In the genomic region with DNA sequence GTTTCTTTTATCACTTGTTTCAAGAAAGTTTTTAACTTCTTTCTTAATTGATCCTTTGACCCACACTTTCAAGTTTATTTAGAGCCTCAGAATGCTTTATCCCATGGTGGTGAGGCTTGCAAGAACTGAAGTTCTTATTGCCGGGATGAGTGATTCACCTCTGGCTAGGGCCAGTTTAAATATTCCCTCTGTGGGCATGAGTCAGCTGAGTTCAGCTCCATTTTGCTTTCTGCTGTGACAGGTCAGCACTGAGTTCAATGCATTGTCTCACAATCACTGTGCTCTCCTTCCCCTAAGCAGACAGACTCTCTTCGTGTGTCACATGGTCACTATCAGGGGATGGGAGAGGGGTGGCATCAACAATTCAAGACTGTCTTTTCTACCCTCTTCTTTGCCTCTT, we compare ENCODE assay signal across 23 cellular contexts.
A peak's percentile ranks its signal among the peaks of the same experiment; 100 is the strongest.
DNase-seq lines count a peak whose midpoint lies in the region; ATAC-seq, FAIRE-seq and TF ChIP-seq lines count a peak whose summit lies in the region.
"Had no signal": no experiment of that assay in that cellular context is flagged by ENCODE, and none has a peak within 500 bp of the region (broad histone marks: within the 10 kb centered on the region; RNA-seq: fewer than 3 reads in every experiment).

No MANE protein-coding gene starts in this region.

- TF ChIP-seq CTCF in HepG2 (CRISPR knock-in tag; IDR thresholded peaks at IDR 0.05) = no peak
- no peak for TF ChIP-seq CTCF in right lobe of liver (IDR thresholded peaks at IDR 0.05)
- TF ChIP-seq CTCF in astrocyte of the spinal cord (IDR thresholded peaks at IDR 0.05; ENCODE audit: low read depth, low read length) = no peak

- ATAC-seq in HepG2 (peak; percentile 50; the same call in 2 of the 3 replicates), right lobe of liver (no peak)
- no peak for ATAC-seq in activated CD4-positive, CD25-positive, alpha-beta regulatory T cell treated with anti-CD3 and anti-CD28 coated beads, Interleukin-2, amount 50 U/mL, for 24 hours
- ATAC-seq: A549; activated T-cell treated with anti-CD3 and anti-CD28 coated beads, Interleukin-2, amount 50 U/mL, for 4 hours; naive thymus-derived CD8-positive, alpha-beta T cell; stimulated activated effector memory CD8-positive, alpha-beta T cell treated with anti-CD3 and anti-CD28 coated beads, Interleukin-12 subunit alpha, Interleukin-12 subunit beta, amount 100 ng/mL, for 72 hours had no signal

- CTCF ChIA-PET in HepG2 (lab: Yijun Ruan, JAX; ENCODE audit: low intra/inter-chr PET ratio, low total read pairs) = no interaction called here

- H3K27ac ChIP-seq in HepG2 (ENCODE audit: extremely low read length, insufficient read depth, low read length) (no peak overlapping the region), right lobe of liver (no peak overlapping the region)
- H3K27ac ChIP-seq: A549, spleen, suprapubic skin had no signal

- TF ChIP-seq RAD21 in HepG2 (CRISPR knock-in tag; IDR thresholded peaks at IDR 0.05) = no peak

- no peaks in the 10 kb centered on the region for H3K9me3 ChIP-seq in HepG2 (ENCODE audit: low read length)
- H3K9me3 ChIP-seq in right lobe of liver = no peaks in the 10 kb centered on the region
- H3K9me3 ChIP-seq: A549 had no signal

- no TSS peak for BruUV-seq in HepG2 (replicated peaks; lab: Mats Ljungman, UMichigan)

- no peak overlapping the region for H3K4me2 ChIP-seq in HepG2 (ENCODE audit: low read depth, low read length)
- H3K4me2 ChIP-seq: A549 had no signal

- in situ Hi-C loops in HepG2 (cut with HindIII; ENCODE audit: extremely low pct_ligation_motif_present, low pct_unique_long_range_greater_than_20kb) = no loop called here
- in situ Hi-C loops in astrocyte of the spinal cord (cut with HindIII; ENCODE audit: low sequenced_read_pairs) = no loop called here

- no peaks in the 10 kb centered on the region for H3K4me1 ChIP-seq in HepG2 (ENCODE audit: insufficient read depth, low read length)
- no peaks in the 10 kb centered on the region for H3K4me1 ChIP-seq in right lobe of liver
- H3K4me1 ChIP-seq: A549, spleen, suprapubic skin had no signal

- POLR2A ChIA-PET in HepG2 (lab: Yijun Ruan, JAX) = no interaction called here

- H2AFZ ChIP-seq in HepG2 (ENCODE audit: low read length) = no peak overlapping the region

- TF ChIP-seq EP300 in HepG2 (IDR thresholded peaks at IDR 0.05; ENCODE audit: low read depth in 2 of 2, low read length in 2 of 2) = no peak
- no peak for TF ChIP-seq EP300 in HepG2 (CRISPR knock-in tag; IDR thresholded peaks at IDR 0.05; ENCODE audit: borderline replicate concordance)

- no peak for TF ChIP-seq POLR2A in HepG2 (IDR thresholded peaks at IDR 0.05; ENCODE audit: insufficient read depth in 1 of 2, low read depth in 2 of 2, low read length in 2 of 2)
- no peak for TF ChIP-seq POLR2A in right lobe of liver (IDR thresholded peaks at IDR 0.05)

- H3K9ac ChIP-seq in HepG2 (ENCODE audit: insufficient read depth, low read depth, low read length) = no peak overlapping the region

- no peaks in the 10 kb centered on the region for H3K27me3 ChIP-seq in HepG2 (ENCODE audit: control insufficient read depth in 1 of 2, insufficient read depth in 2 of 2, low read length in 2 of 2)
- H3K27me3 ChIP-seq in right lobe of liver = no peaks in the 10 kb centered on the region
- H3K27me3 ChIP-seq: spleen, suprapubic skin had no signal

- intact Hi-C loops in HepG2 (cut with micrococcal nuclease; ENCODE audit: unreplicated experiment) (no loop called here), right lobe of liver (cut with DNase I) (no loop called here)

- no peaks in the 10 kb centered on the region for H4K20me1 ChIP-seq in HepG2 (ENCODE audit: insufficient read depth, low read length)

- H3K36me3 ChIP-seq in HepG2 (replicated peaks in 1 of 2; ENCODE audit: control insufficient read depth in 1 of 2, insufficient read depth in 2 of 2, low read length in 2 of 2) (no peaks in the 10 kb centered on the region), right lobe of liver (no peaks in the 10 kb centered on the region)
- H3K36me3 ChIP-seq: spleen, suprapubic skin had no signal

- no peak overlapping the region for H3K4me3 ChIP-seq in HepG2 (replicated peaks in 1 of 3; ENCODE audit: insufficient read depth in 1 of 3, low read depth in 2 of 3, low read length in 3 of 3)
- no peak overlapping the region for H3K4me3 ChIP-seq in right lobe of liver
- H3K4me3 ChIP-seq in astrocyte of the spinal cord (ENCODE audit: low read depth, low read length) = no peak overlapping the region
- H3K4me3 ChIP-seq: A549, spleen, suprapubic skin had no signal

- no peaks in the 10 kb centered on the region for H3K79me2 ChIP-seq in HepG2 (ENCODE audit: insufficient read depth, low read length)

- FAIRE-seq in HepG2 (lab: Jason Lieb, UNC) (no peak), urothelium cell line (lab: Jason Lieb, UNC) (no peak)
- FAIRE-seq: A549 had no signal

- WGBS in HepG2 (ENCODE audit: low lambda C conversion rate) = 0% methylated on average over 2 of the region's 2 CpGs
- 43% methylated on average over 2 of the region's 2 CpGs for WGBS in right lobe of liver (ENCODE audit: insufficient coverage, low coverage, low lambda C conversion rate, missing lambda C conversion rate)

- no peak for DNase-seq in HepG2 (ENCODE audit: low spot score)
- DNase-seq in right lobe of liver = no peak
- peak; percentile 64 for DNase-seq in astrocyte of the spinal cord (ENCODE audit: low read depth, low spot score)
- peak; percentile 73 for DNase-seq in islet precursor cell
- peak; percentile 21 for DNase-seq in urothelium cell line (ENCODE audit: low spot score)
- DNase-seq in NCI-H1417 (lab: John Stamatoyannopoulos, UW) = no peak
- DNase-seq in NCI-H1048 (lab: John Stamatoyannopoulos, UW) = no peak
- DNase-seq: activated naive CD4-positive, alpha-beta T cell treated with anti-CD3 and anti-CD28 coated beads, Interleukin-2, amount 10 ng/mL, durations not matched to agents 7 days and 5 days; activated T-cell treated with anti-CD3 and anti-CD28 coated beads, Interleukin-2, amount 50 U/mL, for 4 hours; amniotic stem cell; caudate nucleus; HCEC 1CT; midbrain; naive thymus-derived CD8-positive, alpha-beta T cell; NCI-H510A treated with DMSO at 0.1 percent for 48 hours; retina; spleen; stimulated activated CD4-positive, alpha-beta T cell treated with anti-CD3 and anti-CD28 coated beads, Interleukin-2, amount 100 ng/mL, for 48 hours; T-helper 1 cell had no signal

TF ChIP-seq in HepG2, 621 proteins besides CTCF, POLR2A, EP300 and RAD21:
- TF ChIP-seq, protein P1, sequence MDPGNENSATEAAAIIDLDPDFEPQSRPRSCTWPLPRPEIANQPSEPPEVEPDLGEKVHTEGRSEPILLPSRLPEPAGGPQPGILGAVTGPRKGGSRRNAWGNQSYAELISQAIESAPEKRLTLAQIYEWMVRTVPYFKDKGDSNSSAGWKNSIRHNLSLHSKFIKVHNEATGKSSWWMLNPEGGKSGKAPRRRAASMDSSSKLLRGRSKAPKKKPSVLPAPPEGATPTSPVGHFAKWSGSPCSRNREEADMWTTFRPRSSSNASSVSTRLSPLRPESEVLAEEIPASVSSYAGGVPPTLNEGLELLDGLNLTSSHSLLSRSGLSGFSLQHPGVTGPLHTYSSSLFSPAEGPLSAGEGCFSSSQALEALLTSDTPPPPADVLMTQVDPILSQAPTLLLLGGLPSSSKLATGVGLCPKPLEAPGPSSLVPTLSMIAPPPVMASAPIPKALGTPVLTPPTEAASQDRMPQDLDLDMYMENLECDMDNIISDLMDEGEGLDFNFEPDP (CRISPR knock-in tag; conservative IDR thresholded peaks at IDR 0.05) = no peak
- TF ChIP-seq NR2F1 (CRISPR knock-in tag; IDR thresholded peaks at IDR 0.05) (no peak), ZNF749 (CRISPR knock-in tag; IDR thresholded peaks at IDR 0.05; ENCODE audit: borderline replicate concordance) (no peak), SOX6 (IDR thresholded peaks at IDR 0.05) (no peak), SOX6 (CRISPR knock-in tag; IDR thresholded peaks at IDR 0.05) (no peak), SMAD3 (CRISPR knock-in tag; IDR thresholded peaks at IDR 0.05) (no peak), TCF7 (IDR thresholded peaks at IDR 0.05; ENCODE audit: low read depth) (no peak), DNMT1 (CRISPR knock-in tag; IDR thresholded peaks at IDR 0.05) (no peak), MIER2 (CRISPR knock-in tag; IDR thresholded peaks at IDR 0.05) (no peak), ZNF205 (CRISPR knock-in tag; IDR thresholded peaks at IDR 0.05) (no peak), ZNF816 (CRISPR knock-in tag; IDR thresholded peaks at IDR 0.05; ENCODE audit: borderline replicate concordance) (no peak)
- TF ChIP-seq, protein P2, sequence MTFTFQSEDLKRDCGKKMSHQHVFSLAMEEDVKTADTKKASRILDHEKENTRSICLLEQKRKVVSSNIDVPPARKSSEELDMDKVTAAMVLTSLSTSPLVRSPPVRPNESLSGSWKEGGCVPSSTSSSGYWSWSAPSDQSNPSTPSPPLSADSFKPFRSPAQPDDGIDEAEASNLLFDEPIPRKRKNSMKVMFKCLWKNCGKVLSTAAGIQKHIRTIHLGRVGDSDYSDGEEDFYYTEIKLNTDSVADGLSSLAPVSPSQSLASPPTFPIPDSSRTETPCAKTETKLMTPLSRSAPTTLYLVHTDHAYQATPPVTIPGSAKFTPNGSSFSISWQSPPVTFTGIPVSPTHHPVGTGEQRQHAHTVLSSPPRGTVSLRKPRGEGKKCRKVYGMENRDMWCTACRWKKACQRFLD (CRISPR knock-in tag; IDR thresholded peaks at IDR 0.05; ENCODE audit: borderline replicate concordance) = no peak

Comparison
In these comparisons a context has a peak if more than half of its experiments do, and no peak if none do; other contexts are left out.
1. DNase-seq: peak in astrocyte of the spinal cord (single experiment), islet precursor cell (single experiment) and urothelium cell line (single experiment); none in HepG2 (single experiment), right lobe of liver (0 of 3), NCI-H1417 (0 of 3) and NCI-H1048 (single experiment).